Comparison of ENCODE assay signal across 1 cellular context in genomic region chr17:47252209-47252608, GRCh38.
TF ChIP-seq lines count a peak whose summit lies in the region.

No MANE protein-coding gene starts in this region.

TF ChIP-seq in H1, 55 proteins besides CTCF, POLR2A, EP300 and RAD21:
- TF ChIP-seq RNF2 (IDR thresholded peaks at IDR 0.05; ENCODE audit: borderline replicate concordance, low read depth, low read length, missing control alignments, poor library complexity, severe bottlenecking) (no peak), TCF12 (IDR thresholded peaks at IDR 0.05; ENCODE audit: low read depth, low read length) (no peak)
- TF ChIP-seq, protein P1, sequence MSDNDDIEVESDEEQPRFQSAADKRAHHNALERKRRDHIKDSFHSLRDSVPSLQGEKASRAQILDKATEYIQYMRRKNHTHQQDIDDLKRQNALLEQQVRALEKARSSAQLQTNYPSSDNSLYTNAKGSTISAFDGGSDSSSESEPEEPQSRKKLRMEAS (IDR thresholded peaks at IDR 0.05) = no peak
